1 cellular context compared by ENCODE assay signal in genomic region chr11:65329944-65330403, GRCh38.
TF ChIP-seq lines count a peak whose summit lies in the region.

No MANE protein-coding gene starts in this region.

TF ChIP-seq in HCT116, 20 proteins besides CTCF, POLR2A, EP300 and RAD21 (continued from another document):
- TF ChIP-seq, protein P1, sequence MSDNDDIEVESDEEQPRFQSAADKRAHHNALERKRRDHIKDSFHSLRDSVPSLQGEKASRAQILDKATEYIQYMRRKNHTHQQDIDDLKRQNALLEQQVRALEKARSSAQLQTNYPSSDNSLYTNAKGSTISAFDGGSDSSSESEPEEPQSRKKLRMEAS (IDR thresholded peaks at IDR 0.05) = peak; percentile 68
- no peak for TF ChIP-seq ZFX (IDR thresholded peaks at IDR 0.05)
- peak; percentile 75 for TF ChIP-seq YY1 (IDR thresholded peaks at IDR 0.05; ENCODE audit: extremely low read depth, insufficient replicate concordance, low read depth, low read length)
- no peak for TF ChIP-seq SRF (IDR thresholded peaks at IDR 0.05; ENCODE audit: low read depth)
